35 cellular contexts compared by ENCODE assay signal in genomic region chr12:21933656-21934055, GRCh38. TPM values are rescaled to one million over a fixed set of nuclear protein-coding genes. Genes with fewer than 3 reads are reported as not detected.
"Had no signal": no experiment of that assay in that cellular context is flagged by ENCODE, and none has a peak within 500 bp of the region (broad histone marks: within the 10 kb centered on the region; RNA-seq: fewer than 3 reads in every experiment).

No MANE protein-coding gene starts in this region.

- H3K36me3 ChIP-seq: adrenal gland, breast epithelium had no signal

- DNase-seq: activated B cell treated with CpG ODN at 0.5 μM for 24 hours; activated CD4-positive, alpha-beta memory T cell treated with anti-CD3 and anti-CD28 coated beads for 36 hours; activated CD4-positive, alpha-beta T cell treated with anti-CD3 and anti-CD28 coated beads for 4 hours; activated CD4-positive, alpha-beta T cell treated with anti-CD3 and anti-CD28 coated beads, Interleukin-2, amount 50 U/mL, for 1 hour; activated CD4-positive, CD25-positive, alpha-beta regulatory T cell treated with anti-CD3 and anti-CD28 coated beads, Interleukin-2, amount 50 U/mL, for 72 hours; activated CD8-positive, alpha-beta memory T cell treated with anti-CD3 and anti-CD28 coated beads, Interleukin-2, amount 50 U/mL, for 4 hours; activated gamma-delta T cell treated with Interleukin-2 at 50 U/mL for 16 hours; activated naive CD4-positive, alpha-beta T cell treated with anti-CD3 and anti-CD28 coated beads for 36 hours; activated T-cell treated with anti-CD3 and anti-CD28 coated beads for 4 hours; activated T-cell treated with anti-CD3 and anti-CD28 coated beads, Interleukin-2, amount 50 U/mL, for 4 hours; adrenal gland; body of pancreas; caudate nucleus; Karpas-422; KBM-7; NCI-H1105; NCI-H1417 treated with DMSO at 0.1 percent for 48 hours; NCI-H187 treated with DMSO at 0.1 percent for 48 hours; NCI-H2081 treated with DMSO at 0.1 percent for 48 hours; NCI-H226; NCI-H446 treated with DMSO at 0.1 percent for 48 hours; NCI-H524; NCI-H69; PC-9; SIG-M5; SW 1271; T-helper 1 cell; T-helper 2 cell; T-helper 9 cell had no signal

- ATAC-seq: activated naive CD4-positive, alpha-beta T cell treated with anti-CD3 and anti-CD28 coated beads, Interleukin-2, amount 50 U/mL, for 72 hours; activated T-cell treated with anti-CD3 and anti-CD28 coated beads, Interleukin-2, amount 50 U/mL, for 4 hours; body of pancreas; Right ventricle myocardium inferior had no signal

- H3K4me1 Mint-ChIP-seq: activated B cell treated with CpG ODN at 0.5 μM for 24 hours had no signal

- H3K27me3 ChIP-seq: adrenal gland, body of pancreas had no signal

- H3K4me3 Mint-ChIP-seq: activated B cell treated with CpG ODN at 0.5 μM for 24 hours; activated CD4-positive, alpha-beta memory T cell treated with anti-CD3 and anti-CD28 coated beads for 36 hours; activated naive CD4-positive, alpha-beta T cell treated with anti-CD3 and anti-CD28 coated beads for 36 hours; activated T-cell treated with anti-CD3 and anti-CD28 coated beads, Interleukin-2, amount 50 U/mL, for 4 hours; activated T-helper 1 cell treated with anti-CD3 and anti-CD28 coated beads, Interleukin-12 subunit alpha, Interleukin-12 subunit beta, Interleukin-2, Interleukin-4 antibody, amounts not matched to agents 30 ng/mL and 10 ng/mL and 1 ng/mL, durations not matched to agents 14 hours and 24 hours and 36 hours had no signal

- H3K27ac Mint-ChIP-seq: activated B cell treated with CpG ODN at 0.5 μM for 24 hours; activated CD4-positive, alpha-beta memory T cell treated with anti-CD3 and anti-CD28 coated beads for 36 hours; activated naive CD4-positive, alpha-beta T cell treated with anti-CD3 and anti-CD28 coated beads for 36 hours; activated naive CD4-positive, alpha-beta T cell treated with anti-CD3 and anti-CD28 coated beads, Interleukin-2, amount 50 U/mL, for 72 hours; activated T-helper 1 cell treated with anti-CD3 and anti-CD28 coated beads, Interleukin-12 subunit alpha, Interleukin-12 subunit beta, Interleukin-2, Interleukin-4 antibody, amounts not matched to agents 30 ng/mL and 10 ng/mL and 1 ng/mL, durations not matched to agents 14 hours and 24 hours and 36 hours had no signal

- H3K4me1 ChIP-seq: adrenal gland, body of pancreas, breast epithelium had no signal

- H3K4me3 ChIP-seq: adrenal gland, body of pancreas, breast epithelium, PC-9 had no signal

- H3K9me3 Mint-ChIP-seq: activated B cell treated with CpG ODN at 0.5 μM for 24 hours; activated CD4-positive, alpha-beta memory T cell treated with anti-CD3 and anti-CD28 coated beads for 36 hours; activated naive CD4-positive, alpha-beta T cell treated with anti-CD3 and anti-CD28 coated beads for 36 hours; activated naive CD4-positive, alpha-beta T cell treated with anti-CD3 and anti-CD28 coated beads, Interleukin-2, amount 50 U/mL, for 72 hours; activated T-cell treated with anti-CD3 and anti-CD28 coated beads, Interleukin-2, amount 50 U/mL, for 4 hours; activated T-helper 1 cell treated with anti-CD3 and anti-CD28 coated beads, Interleukin-12 subunit alpha, Interleukin-12 subunit beta, Interleukin-2, Interleukin-4 antibody, amounts not matched to agents 30 ng/mL and 10 ng/mL and 1 ng/mL, durations not matched to agents 14 hours and 24 hours and 36 hours had no signal

- H3K27ac ChIP-seq: adrenal gland, body of pancreas, breast epithelium, PC-9, RWPE1, VCaP had no signal

- H3K9me3 ChIP-seq: adrenal gland, body of pancreas, breast epithelium had no signal

- H2AFZ ChIP-seq: PC-9 had no signal

- H3K36me3 Mint-ChIP-seq: activated CD4-positive, alpha-beta memory T cell treated with anti-CD3 and anti-CD28 coated beads for 36 hours; activated naive CD4-positive, alpha-beta T cell treated with anti-CD3 and anti-CD28 coated beads, Interleukin-2, amount 50 U/mL, for 72 hours had no signal

RNA-seq across cellular contexts. Expression of gene ABCC9, which starts 7.6 kb away (rescaled TPM):
- total RNA-seq: activated B cell treated with CpG ODN at 0.5 μM for 24 hours; activated CD4-positive, alpha-beta memory T cell treated with anti-CD3 and anti-CD28 coated beads for 36 hours; activated naive CD4-positive, alpha-beta T cell treated with anti-CD3 and anti-CD28 coated beads for 36 hours; activated naive CD4-positive, alpha-beta T cell treated with anti-CD3 and anti-CD28 coated beads, Interleukin-2, amount 50 U/mL, for 72 hours; activated T-helper 1 cell treated with anti-CD3 and anti-CD28 coated beads, Interleukin-12 subunit alpha, Interleukin-12 subunit beta, Interleukin-2, Interleukin-4 antibody, amounts not matched to agents 30 ng/mL and 10 ng/mL and 1 ng/mL, durations not matched to agents 14 hours and 24 hours and 36 hours had no signal
